8 cellular contexts compared by ENCODE assay signal in genomic region chr6:34248198-34248726, GRCh38. TPM values are rescaled to one million over a fixed set of nuclear protein-coding genes. Genes with fewer than 3 reads are reported as not detected.
DNase-seq lines count a peak whose midpoint lies in the region; ATAC-seq and TF ChIP-seq lines count a peak whose summit lies in the region.

No MANE protein-coding gene starts in this region.

- CTCF ChIA-PET in activated CD4-positive, alpha-beta memory T cell treated with anti-CD3 and anti-CD28 coated beads for 36 hours (lab: Charles Lee) = interaction anchor here (0.8 to 4.6 kb wide), 8 partner anchors 11 to 361 kb away, joined by 3 to 40 read pairs (median 18); partner anchors contain the start of genes HMGA1 and NUDT3

- peak overlapping the region; percentile 91 for H3K4me3 ChIP-seq in epithelial cell of proximal tubule (ENCODE audit: low read depth, low read length)
- H3K4me3 ChIP-seq in muscle layer of colon (ENCODE audit: low read depth in 1 of 2, low read length in 2 of 2) = peak overlapping the region; percentile 76
- H3K4me3 ChIP-seq in urinary bladder (ENCODE audit: low read depth, low read length) = peak overlapping the region; percentile 48

- in situ Hi-C loops in Caki2 (cut with HindIII; ENCODE audit: low pct_unique_long_range_greater_than_20kb, low sequenced_read_pairs) = no loop called here

- POLR2A ChIA-PET in activated CD4-positive, alpha-beta memory T cell treated with anti-CD3 and anti-CD28 coated beads for 36 hours (lab: Charles Lee) = interaction anchor here (1.0 to 3.1 kb wide), 6 partner anchors 11 to 177 kb away, joined by 3 to 19 read pairs (median 8); partner anchors contain the start of genes HMGA1 and RPS10

- H3K36me3 ChIP-seq in muscle layer of colon (ENCODE audit: insufficient read depth, low read length) (no peaks in the 10 kb centered on the region), urinary bladder (ENCODE audit: insufficient read depth) (no peaks in the 10 kb centered on the region)

- H3K27ac Mint-ChIP-seq in activated CD4-positive, alpha-beta memory T cell treated with anti-CD3 and anti-CD28 coated beads for 36 hours = peak overlapping the region; percentile 86

- peak overlapping the region; percentile 92 for H3K4me3 Mint-ChIP-seq in activated CD4-positive, alpha-beta memory T cell treated with anti-CD3 and anti-CD28 coated beads for 36 hours

- peaks cover 56% of the 10 kb centered on the region for H3K4me1 Mint-ChIP-seq in activated CD4-positive, alpha-beta memory T cell treated with anti-CD3 and anti-CD28 coated beads for 36 hours (ENCODE audit: low read depth)

- TF ChIP-seq CTCF in epithelial cell of proximal tubule (conservative IDR thresholded peaks at IDR 0.05; ENCODE audit: low read depth, low read length) = no peak

- H3K27me3 Mint-ChIP-seq in activated CD4-positive, alpha-beta memory T cell treated with anti-CD3 and anti-CD28 coated beads for 36 hours = no peaks in the 10 kb centered on the region

- intact Hi-C loops in activated CD4-positive, alpha-beta memory T cell treated with anti-CD3 and anti-CD28 coated beads for 36 hours (cut with micrococcal nuclease) = loop anchor here (2.0 to 5.0 kb wide), 2 partner anchors 23 to 66 kb away; no protein-coding TSS in a partner anchor

- no peaks in the 10 kb centered on the region for H3K9me3 ChIP-seq in muscle layer of colon (ENCODE audit: low read length)

- peaks cover 23% of the 10 kb centered on the region for H3K36me3 Mint-ChIP-seq in activated CD4-positive, alpha-beta memory T cell treated with anti-CD3 and anti-CD28 coated beads for 36 hours

- no peaks in the 10 kb centered on the region for H3K27me3 ChIP-seq in muscle layer of colon (ENCODE audit: control insufficient read depth in 1 of 2, insufficient read depth in 2 of 2, low read length in 2 of 2)

- H3K9ac ChIP-seq in muscle layer of colon (ENCODE audit: low read length) = peak overlapping the region; percentile 75

- H3K27ac ChIP-seq in muscle layer of colon (ENCODE audit: low read depth, low read length) (peak overlapping the region; percentile 94), urinary bladder (ENCODE audit: low read depth) (peak overlapping the region; percentile 55)

- peak; percentile 14 for ATAC-seq in GM19467 (IDR thresholded peaks at IDR 0.05; ENCODE audit: unreplicated experiment)

- WGBS in urinary bladder = 9% methylated on average over 17 of the region's 17 CpGs

- peak; percentile 67 for DNase-seq in Caki2 (ENCODE audit: low read depth)
- peak; percentile 26 for DNase-seq in HuH-7 (ENCODE audit: low spot score)
- DNase-seq in activated CD4-positive, alpha-beta memory T cell treated with anti-CD3 and anti-CD28 coated beads for 36 hours = peak; percentile 68
- no peak for DNase-seq in epithelial cell of proximal tubule (ENCODE audit: low read depth)
- no peak for DNase-seq in COR-L47 (lab: John Stamatoyannopoulos, UW)

- H3K4me1 ChIP-seq in muscle layer of colon (ENCODE audit: insufficient read depth, low read length) = peaks cover 20% of the 10 kb centered on the region
- H3K4me1 ChIP-seq in urinary bladder (ENCODE audit: insufficient read depth) = no peaks in the 10 kb centered on the region

- H3K9me3 Mint-ChIP-seq in activated CD4-positive, alpha-beta memory T cell treated with anti-CD3 and anti-CD28 coated beads for 36 hours = no peaks in the 10 kb centered on the region

RNA-seq across cellular contexts. Expression of gene SMIM29, which starts 0.5 kb away (rescaled TPM):
- total RNA-seq in Caki2 (2014; rRNA removed; shearing (Covaris generic); ENCODE audit: low replicate concordance) = 57.0 and 64.2 TPM in 2 replicates
- total RNA-seq in activated CD4-positive, alpha-beta memory T cell treated with anti-CD3 and anti-CD28 coated beads for 36 hours = 10 to 100 TPM; 22.4 to 25.2 TPM
- total RNA-seq in epithelial cell of proximal tubule = 16.1 and 43.6 TPM in 2 replicates
- total RNA-seq in urinary bladder = 4.2 TPM
- polyA plus RNA-seq in urinary bladder = 44.9 TPM

RNA-seq across cellular contexts. Expression of gene HMGA1, which starts 11.6 kb away (rescaled TPM):
- 217 and 265 TPM in 2 replicates for total RNA-seq in Caki2 (2014; rRNA removed; shearing (Covaris generic); ENCODE audit: low replicate concordance)
- total RNA-seq in activated CD4-positive, alpha-beta memory T cell treated with anti-CD3 and anti-CD28 coated beads for 36 hours = 100 to 1,000 TPM; 422 to 429 TPM
- total RNA-seq in epithelial cell of proximal tubule (949 and 1,351 TPM in 2 replicates), urinary bladder (12.4 TPM)
- polyA plus RNA-seq in urinary bladder = 23.6 TPM

Comparison
In these comparisons a context has a peak if more than half of its experiments do, and no peak if none do; other contexts are left out.
1. DNase-seq: peak in Caki2 (single experiment), HuH-7 (single experiment) and activated CD4-positive, alpha-beta memory T cell treated with anti-CD3 and anti-CD28 coated beads for 36 hours (single experiment); none in epithelial cell of proximal tubule (single experiment) and COR-L47 (single experiment).
2. RNA of gene HMGA1, which starts 11.6 kb away (total RNA-seq): 949 to 1,351 TPM in epithelial cell of proximal tubule, 422 to 429 TPM in activated CD4-positive, alpha-beta memory T cell treated with anti-CD3 and anti-CD28 coated beads for 36 hours and 217 to 265 TPM in Caki2; 12.4 TPM in urinary bladder (single experiment); every median in the first group is over 10 times any median in the second.
3. Peak in every context shown above with its lines, with median percentiles within 50 percentile points of each other: H3K4me3 ChIP-seq.